ENCODE assay signal across 10 cellular contexts in genomic region chr7:435518-436366, GRCh38.
DNase-seq lines count a peak whose midpoint lies in the region; ATAC-seq and TF ChIP-seq lines count a peak whose summit lies in the region.
"Had no signal": no experiment of that assay in that cellular context is flagged by ENCODE, and none has a peak within 500 bp of the region (broad histone marks: within the 10 kb centered on the region; RNA-seq: fewer than 3 reads in every experiment).

No MANE protein-coding gene starts in this region.

- peaks cover 5% of the 10 kb centered on the region for H3K9me3 Mint-ChIP-seq in type B pancreatic cell

- in situ Hi-C loops in GM13977 (cut with MboI; ENCODE audit: low pct_unique_long_range_greater_than_20kb, low sequenced_read_pairs, unreplicated experiment): no loop called here

- peak overlapping the region; percentile 93 for H3K27ac Mint-ChIP-seq in type B pancreatic cell

- TF ChIP-seq CTCF in lower lobe of right lung (IDR thresholded peaks at IDR 0.05) (no peak), type B pancreatic cell (conservative IDR thresholded peaks at IDR 0.05) (no peak), GM13977 (IDR thresholded peaks at IDR 0.05; ENCODE audit: extremely low read depth, insufficient read depth, missing control alignments) (no peak)

- no peak overlapping the region for H3K27ac ChIP-seq in lower lobe of right lung
- H3K27ac ChIP-seq: dorsolateral prefrontal cortex had no signal

- peak overlapping the region; percentile 69 for H3K4me3 Mint-ChIP-seq in type B pancreatic cell

- no peaks in the 10 kb centered on the region for H3K36me3 Mint-ChIP-seq in type B pancreatic cell

- no peaks in the 10 kb centered on the region for H3K27me3 ChIP-seq in lower lobe of right lung (ENCODE audit: low read depth)

- DNase-seq in Right ventricle myocardium superior: peak; percentile 75
- DNase-seq in cardiac septum (ENCODE audit: low spot score): no peak
- peak; percentile 59 for DNase-seq in astrocyte of the hippocampus (ENCODE audit: low read depth, low spot score)
- peak; percentile 65 for DNase-seq in lower lobe of right lung
- no peak for DNase-seq in type B pancreatic cell (ENCODE audit: extremely low spot score, unreplicated experiment)
- DNase-seq in GM13977 (ENCODE audit: low spot score): no peak
- DNase-seq: dorsolateral prefrontal cortex, NCI-H526 had no signal

- peaks cover 7% of the 10 kb centered on the region for H3K4me1 ChIP-seq in lower lobe of right lung

- intact Hi-C loops in Right ventricle myocardium superior (cut with DNase I) (no loop called here), cardiac septum (cut with DNase I) (no loop called here), lower lobe of right lung (cut with DNase I) (no loop called here)

- H3K9me3 ChIP-seq in lower lobe of right lung: no peaks in the 10 kb centered on the region

- peaks cover 16% of the 10 kb centered on the region for H3K27me3 Mint-ChIP-seq in type B pancreatic cell

- H3K36me3 ChIP-seq in lower lobe of right lung: no peaks in the 10 kb centered on the region

- peak overlapping the region; percentile 40 for H3K4me3 ChIP-seq in lower lobe of right lung

- ATAC-seq in Right ventricle myocardium superior (ENCODE audit: poor library complexity) (peak; percentile 57), lower lobe of right lung (peak; percentile 14 to 31), HG03432 (IDR thresholded peaks at IDR 0.05; ENCODE audit: unreplicated experiment) (no peak), HG03175 (IDR thresholded peaks at IDR 0.05; ENCODE audit: unreplicated experiment) (no peak)

- H3K4me1 Mint-ChIP-seq in type B pancreatic cell (ENCODE audit: unreplicated experiment): peaks cover 22% of the 10 kb centered on the region

Comparison
In these comparisons a context has a peak if more than half of its experiments do, and no peak if none do; other contexts are left out.
1. DNase-seq: peak in Right ventricle myocardium superior (single experiment), astrocyte of the hippocampus (single experiment) and lower lobe of right lung (single experiment); none in cardiac septum (single experiment), type B pancreatic cell (single experiment) and GM13977 (single experiment).
2. ATAC-seq: peak in Right ventricle myocardium superior (single experiment) and lower lobe of right lung (2 of 2); none in HG03432 (single experiment) and HG03175 (single experiment).